1 cellular context compared by ENCODE assay signal in the genomic region with DNA sequence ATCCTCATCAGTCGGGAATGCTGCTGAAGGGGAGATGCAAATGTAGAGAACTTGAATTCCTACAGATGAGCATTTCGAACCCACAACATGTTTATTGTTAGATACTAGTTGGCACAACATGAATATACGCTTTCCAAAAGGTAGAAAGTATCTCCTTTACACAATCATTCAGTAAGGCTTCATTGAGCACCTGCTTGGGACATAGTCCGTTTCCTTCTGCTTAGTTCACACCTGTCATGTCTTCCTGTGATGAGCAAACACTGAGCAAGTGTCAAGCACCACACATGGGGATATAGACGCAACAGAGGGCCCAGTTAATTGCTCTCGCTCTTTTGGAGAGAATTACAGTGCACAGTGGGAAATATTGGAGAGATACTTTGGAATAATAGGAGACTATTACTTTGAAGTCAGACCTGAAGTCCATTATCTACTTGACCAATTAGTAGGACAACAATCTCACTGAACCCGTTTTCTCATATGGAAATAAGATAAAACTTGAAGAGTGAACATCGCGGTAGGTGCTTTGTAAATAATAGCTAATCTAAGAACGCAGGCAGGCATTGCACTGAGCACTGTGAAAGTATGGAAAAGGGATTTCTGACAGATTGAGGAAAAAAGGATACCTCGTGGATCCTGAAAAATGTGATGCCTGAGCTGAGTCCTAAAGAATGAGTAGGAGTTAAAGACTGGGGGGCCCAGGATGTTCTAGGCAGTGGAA.
TF ChIP-seq lines count a peak whose summit lies in the region.

No MANE protein-coding gene starts in this region.

TF ChIP-seq in HepG2, 621 proteins besides CTCF, POLR2A, EP300 and RAD21:
- TF ChIP-seq SCMH1 (CRISPR knock-in tag; IDR thresholded peaks at IDR 0.05; ENCODE audit: borderline replicate concordance) (no peak), ZNF549 (CRISPR knock-in tag; IDR thresholded peaks at IDR 0.05) (no peak), SSRP1 (CRISPR knock-in tag; IDR thresholded peaks at IDR 0.05) (peak; percentile 13; the same call in 1 of the 2 replicates), TOE1 (CRISPR knock-in tag; IDR thresholded peaks at IDR 0.05) (0 out of 2 replicates have a peak, but pooled peaks have one; percentile 52), PRDM15 (CRISPR knock-in tag; IDR thresholded peaks at IDR 0.05) (0 out of 2 replicates have a peak, but pooled peaks have one; percentile 47), ZFP90 (CRISPR knock-in tag; IDR thresholded peaks at IDR 0.05; ENCODE audit: borderline replicate concordance) (no peak), ZNF333 (CRISPR knock-in tag; IDR thresholded peaks at IDR 0.05; ENCODE audit: borderline replicate concordance) (no peak), RBFOX2 (IDR thresholded peaks at IDR 0.05; ENCODE audit: low read depth, low read length) (0 out of 2 replicates have a peak, but pooled peaks have one; percentile 7), ZNF343 (CRISPR knock-in tag; IDR thresholded peaks at IDR 0.05) (0 out of 2 replicates have a peak, but pooled peaks have one; percentile 6), HNRNPLL (IDR thresholded peaks at IDR 0.05; ENCODE audit: low read depth, low read length, poor library complexity, severe bottlenecking) (no peak), ZNF225 (CRISPR knock-in tag; IDR thresholded peaks at IDR 0.05) (no peak), ZMYM4 (CRISPR knock-in tag; IDR thresholded peaks at IDR 0.05) (no peak)
- TF ChIP-seq, protein P1, sequence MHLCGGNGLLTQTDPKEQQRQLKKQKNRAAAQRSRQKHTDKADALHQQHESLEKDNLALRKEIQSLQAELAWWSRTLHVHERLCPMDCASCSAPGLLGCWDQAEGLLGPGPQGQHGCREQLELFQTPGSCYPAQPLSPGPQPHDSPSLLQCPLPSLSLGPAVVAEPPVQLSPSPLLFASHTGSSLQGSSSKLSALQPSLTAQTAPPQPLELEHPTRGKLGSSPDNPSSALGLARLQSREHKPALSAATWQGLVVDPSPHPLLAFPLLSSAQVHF (CRISPR knock-in tag; IDR thresholded peaks at IDR 0.05) = no peak
- TF ChIP-seq, protein P2, sequence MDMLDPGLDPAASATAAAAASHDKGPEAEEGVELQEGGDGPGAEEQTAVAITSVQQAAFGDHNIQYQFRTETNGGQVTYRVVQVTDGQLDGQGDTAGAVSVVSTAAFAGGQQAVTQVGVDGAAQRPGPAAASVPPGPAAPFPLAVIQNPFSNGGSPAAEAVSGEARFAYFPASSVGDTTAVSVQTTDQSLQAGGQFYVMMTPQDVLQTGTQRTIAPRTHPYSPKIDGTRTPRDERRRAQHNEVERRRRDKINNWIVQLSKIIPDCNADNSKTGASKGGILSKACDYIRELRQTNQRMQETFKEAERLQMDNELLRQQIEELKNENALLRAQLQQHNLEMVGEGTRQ (IDR thresholded peaks at IDR 0.05; ENCODE audit: low read depth, low read length) = no peak
- TF ChIP-seq, protein P2 (CRISPR knock-in tag; IDR thresholded peaks at IDR 0.05; ENCODE audit: borderline replicate concordance) = 0 out of 2 replicates have a peak, but pooled peaks have one; percentile 1
- TF ChIP-seq, protein P3, sequence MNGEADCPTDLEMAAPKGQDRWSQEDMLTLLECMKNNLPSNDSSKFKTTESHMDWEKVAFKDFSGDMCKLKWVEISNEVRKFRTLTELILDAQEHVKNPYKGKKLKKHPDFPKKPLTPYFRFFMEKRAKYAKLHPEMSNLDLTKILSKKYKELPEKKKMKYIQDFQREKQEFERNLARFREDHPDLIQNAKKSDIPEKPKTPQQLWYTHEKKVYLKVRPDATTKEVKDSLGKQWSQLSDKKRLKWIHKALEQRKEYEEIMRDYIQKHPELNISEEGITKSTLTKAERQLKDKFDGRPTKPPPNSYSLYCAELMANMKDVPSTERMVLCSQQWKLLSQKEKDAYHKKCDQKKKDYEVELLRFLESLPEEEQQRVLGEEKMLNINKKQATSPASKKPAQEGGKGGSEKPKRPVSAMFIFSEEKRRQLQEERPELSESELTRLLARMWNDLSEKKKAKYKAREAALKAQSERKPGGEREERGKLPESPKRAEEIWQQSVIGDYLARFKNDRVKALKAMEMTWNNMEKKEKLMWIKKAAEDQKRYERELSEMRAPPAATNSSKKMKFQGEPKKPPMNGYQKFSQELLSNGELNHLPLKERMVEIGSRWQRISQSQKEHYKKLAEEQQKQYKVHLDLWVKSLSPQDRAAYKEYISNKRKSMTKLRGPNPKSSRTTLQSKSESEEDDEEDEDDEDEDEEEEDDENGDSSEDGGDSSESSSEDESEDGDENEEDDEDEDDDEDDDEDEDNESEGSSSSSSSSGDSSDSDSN (CRISPR knock-in tag; IDR thresholded peaks at IDR 0.05) = no peak
TF ChIP-seq in HepG2: peak in this region for 6.
